In genomic region chr20:40736468-40736867, GRCh38 we compare ENCODE assay signal across 1 cellular context. TPM values are rescaled to one million over a fixed set of nuclear protein-coding genes. Genes with fewer than 3 reads are reported as not detected.
"Had no signal": no experiment of that assay in that cellular context is flagged by ENCODE, and none has a peak within 500 bp of the region (broad histone marks: within the 10 kb centered on the region; RNA-seq: fewer than 3 reads in every experiment).

No MANE protein-coding gene starts in this region.

RNA-seq across cellular contexts. Expression of gene MAFB, which starts 47.4 kb away (rescaled TPM):
- total RNA-seq: GM12878 had no signal
